ENCODE assay signal across 9 cellular contexts in the genomic region with DNA sequence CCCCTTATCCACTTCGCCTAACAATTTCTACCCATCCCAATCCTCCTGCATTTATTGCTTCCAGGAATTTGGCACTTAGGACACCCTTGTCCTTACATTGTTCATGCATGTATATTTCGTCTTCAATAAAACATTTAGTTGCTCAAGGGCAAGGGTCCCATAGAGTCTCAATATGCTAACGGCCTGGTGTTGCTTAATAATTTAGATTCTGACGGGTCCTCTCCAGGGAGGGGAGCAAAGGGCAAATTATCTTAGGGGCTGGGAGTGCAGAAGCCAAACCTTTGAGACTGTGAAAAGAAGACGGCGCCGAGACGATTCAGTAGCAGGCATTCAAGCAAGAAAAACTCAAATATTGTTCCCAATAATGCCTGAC. TPM values are rescaled to one million over a fixed set of nuclear protein-coding genes. Genes with fewer than 3 reads are reported as not detected.
A peak's percentile ranks its signal among the peaks of the same experiment; 100 is the strongest.
DNase-seq lines count a peak whose midpoint lies in the region; ATAC-seq, FAIRE-seq and TF ChIP-seq lines count a peak whose summit lies in the region.
"Had no signal": no experiment of that assay in that cellular context is flagged by ENCODE, and none has a peak within 500 bp of the region (broad histone marks: within the 10 kb centered on the region; RNA-seq: fewer than 3 reads in every experiment).

No MANE protein-coding gene starts in this region.

- H3K27ac ChIP-seq in A549 (no peak overlapping the region), astrocyte (ENCODE audit: low read depth, low read length) (no peak overlapping the region), mesenchymal stem cell (ENCODE audit: low read length, poor library complexity, severe bottlenecking) (no peak overlapping the region)

- no peak overlapping the region for H4K8ac ChIP-seq in mesenchymal stem cell (ENCODE audit: low read length)

- H3K4ac ChIP-seq in mesenchymal stem cell (ENCODE audit: low read depth in 1 of 2, low read length in 2 of 2) = no peak overlapping the region

- H3K36me3 Mint-ChIP-seq in astrocyte (ENCODE audit: low read depth, unreplicated experiment) = no peaks in the 10 kb centered on the region

- no peaks in the 10 kb centered on the region for H3K4me1 Mint-ChIP-seq in astrocyte (ENCODE audit: low read depth, unreplicated experiment)

- H3K14ac ChIP-seq in mesenchymal stem cell (ENCODE audit: low read length in 2 of 2) = no peak overlapping the region

- POLR2A ChIA-PET in A549 (lab: Yijun Ruan, JAX) = interaction anchor here (0.7 kb wide), 1 partner anchor 252 kb away, joined by 3 read pairs; no protein-coding TSS in a partner anchor

- H3K27ac Mint-ChIP-seq in astrocyte (ENCODE audit: unreplicated experiment) = no peak overlapping the region

- DNase-seq in A549 (ENCODE audit: low read depth in 1 of 2, low spot score in 1 of 2) = no peak
- DNase-seq in astrocyte (ENCODE audit: low read depth) = no peak
- DNase-seq in mesenchymal stem cell = no peak
- DNase-seq in NCI-H69 (lab: John Stamatoyannopoulos, UW) = no peak
- no peak for DNase-seq in SKM-1 (lab: John Stamatoyannopoulos, UW; ENCODE audit: unreplicated experiment)
- no peak for DNase-seq in NOMO-1 treated with DMSO at 0.1 percent for 48 hours (lab: John Stamatoyannopoulos, UW; ENCODE audit: unreplicated experiment)
- no peak for DNase-seq in AG08396 (ENCODE audit: low spot score)

- peak overlapping the region; percentile 73 for H3K4me3 Mint-ChIP-seq in astrocyte (ENCODE audit: unreplicated experiment)

- no peaks in the 10 kb centered on the region for H3K36me3 ChIP-seq in astrocyte (ENCODE audit: insufficient read depth, low read length)
- peaks cover 0 to 3% of the 10 kb centered on the region in 2 experiments for H3K36me3 ChIP-seq in mesenchymal stem cell (ENCODE audit: control insufficient read depth in 1 of 2, insufficient read depth in 2 of 2, low read depth in 1 of 2, low read length in 2 of 2)

- TF ChIP-seq EP300 in A549 (IDR thresholded peaks at IDR 0.05) = no peak

- H3K79me2 ChIP-seq in astrocyte (ENCODE audit: insufficient read depth, low read length) = no peaks in the 10 kb centered on the region

- peak overlapping the region; percentile 57 for H3K4me3 ChIP-seq in A549
- H3K4me3 ChIP-seq in astrocyte (ENCODE audit: insufficient read depth, low read depth, low read length) = peak overlapping the region; percentile 65
- H3K4me3 ChIP-seq in mesenchymal stem cell (ENCODE audit: insufficient read depth in 1 of 2, low read depth in 1 of 2, low read length in 2 of 2) = peak overlapping the region in 1 of 2 experiments; percentile 91

- H3K18ac ChIP-seq in mesenchymal stem cell (ENCODE audit: low read depth in 1 of 2, low read length in 2 of 2) = no peak overlapping the region

- CTCF ChIA-PET in A549 (lab: Yijun Ruan, JAX) = no interaction called here

- TF ChIP-seq CTCF in A549 (IDR thresholded peaks at IDR 0.05) (no peak), astrocyte (IDR thresholded peaks at IDR 0.05; ENCODE audit: insufficient read depth, low read depth, low read length) (no peak)

- peaks cover 10% of the 10 kb centered on the region for H3K27me3 ChIP-seq in astrocyte (ENCODE audit: insufficient read depth, low read length)
- peaks cover 9 to 38% of the 10 kb centered on the region in 2 experiments for H3K27me3 ChIP-seq in mesenchymal stem cell (ENCODE audit: control insufficient read depth in 1 of 2, insufficient read depth in 1 of 2, low read length in 2 of 2)

- no peak overlapping the region for H2BK5ac ChIP-seq in mesenchymal stem cell (ENCODE audit: low read depth, low read length, poor library complexity, severe bottlenecking)

- H3K4me1 ChIP-seq in A549 (peaks cover 3% of the 10 kb centered on the region; the same call in 1 of the 3 replicates), astrocyte (ENCODE audit: insufficient read depth, low read length) (peaks cover 10% of the 10 kb centered on the region), mesenchymal stem cell (ENCODE audit: control insufficient read depth, insufficient read depth, low read depth, low read length) (peaks cover 2% of the 10 kb centered on the region)

- peaks cover 24% of the 10 kb centered on the region for H3K27me3 Mint-ChIP-seq in astrocyte (ENCODE audit: low read depth, unreplicated experiment)

- H2BK120ac ChIP-seq in mesenchymal stem cell (ENCODE audit: low read depth, low read length) = no peak overlapping the region

- H3K9me3 Mint-ChIP-seq in astrocyte (ENCODE audit: unreplicated experiment) = peaks cover 3% of the 10 kb centered on the region

- FAIRE-seq in A549 (lab: Jason Lieb, UNC) = no peak
- FAIRE-seq in astrocyte (lab: Jason Lieb, UNC) = no peak

- ATAC-seq in A549 (no peak), GM21786 (IDR thresholded peaks at IDR 0.05; ENCODE audit: unreplicated experiment) (peak; percentile 10)

- H2BK15ac ChIP-seq in mesenchymal stem cell (ENCODE audit: low read depth, poor library complexity, severe bottlenecking) = no peak overlapping the region

- no peak overlapping the region for H2BK12ac ChIP-seq in mesenchymal stem cell (ENCODE audit: low read length in 2 of 2)

- H4K91ac ChIP-seq in mesenchymal stem cell (ENCODE audit: low read length) = no peak overlapping the region

- H3K9ac ChIP-seq in astrocyte (ENCODE audit: low read length) = no peak overlapping the region
- peak overlapping the region; percentile 38 for H3K9ac ChIP-seq in mesenchymal stem cell (ENCODE audit: low read length)

- no peaks in the 10 kb centered on the region for H4K20me1 ChIP-seq in astrocyte (ENCODE audit: insufficient read depth, low read length)

- no peak overlapping the region for H2AK5ac ChIP-seq in mesenchymal stem cell (ENCODE audit: low read length, severe bottlenecking)

- no peak for TF ChIP-seq POLR2A in A549 (IDR thresholded peaks at IDR 0.05; ENCODE audit: low read length)

- H3K9me3 ChIP-seq in A549 = no peaks in the 10 kb centered on the region
- no peaks in the 10 kb centered on the region for H3K9me3 ChIP-seq in astrocyte (ENCODE audit: insufficient read depth, low read depth, low read length)
- no peaks in the 10 kb centered on the region for H3K9me3 ChIP-seq in mesenchymal stem cell (ENCODE audit: control insufficient read depth, low read length)

- no peak for TF ChIP-seq RAD21 in A549 (conservative IDR thresholded peaks at IDR 0.05 in 1 of 2, IDR thresholded peaks at IDR 0.05 in 1 of 2)

- no peaks in the 10 kb centered on the region for H3K79me1 ChIP-seq in mesenchymal stem cell (replicated peaks; ENCODE audit: low read length, poor library complexity, severe bottlenecking)

- peak overlapping the region; percentile 84 for H3K4me2 ChIP-seq in A549
- H3K4me2 ChIP-seq in astrocyte (ENCODE audit: low read length) = peak overlapping the region; percentile 86
- no peak overlapping the region for H3K4me2 ChIP-seq in mesenchymal stem cell (ENCODE audit: low read length, poor library complexity, severe bottlenecking)

- WGBS in A549 (ENCODE audit: missing lambda C conversion rate) = 77% methylated on average over 8 of the region's 8 CpGs
- WGBS in mesenchymal stem cell = 79% methylated on average over 4 of the region's 8 CpGs

- H3K23ac ChIP-seq in mesenchymal stem cell (ENCODE audit: low read length in 2 of 2) = no peak overlapping the region

- H2AFZ ChIP-seq in astrocyte (ENCODE audit: low read depth, low read length) (no peak overlapping the region), mesenchymal stem cell (ENCODE audit: low read depth, low read length) (no peak overlapping the region)

TF ChIP-seq in A549, 52 proteins besides CTCF, POLR2A, EP300 and RAD21:
- TF ChIP-seq CHD2 (IDR thresholded peaks at IDR 0.05; ENCODE audit: low read length, partially characterized antibody) = no peak
- TF ChIP-seq POLR2AphosphoS2 (conservative IDR thresholded peaks at IDR 0.05; ENCODE audit: low read length) = no peak
- no peak for TF ChIP-seq HOXB13 (CRISPR knock-in tag; IDR thresholded peaks at IDR 0.05; ENCODE audit: low read depth)
- TF ChIP-seq BHLHE40 (IDR thresholded peaks at IDR 0.05; ENCODE audit: low read depth, low read length) = no peak
TF ChIP-seq in A549: peak in this region for 0.

RNA-seq across cellular contexts. Expression of a gene that starts 0.5 kb away (rescaled TPM):
- polyA plus RNA-seq in A549 (2011; rRNA removed) = not detected in 2 replicates
- not detected in 2 replicates for polyA plus RNA-seq in A549 (2012; cell fraction: cytosol; rRNA removed)
- not detected in 2 replicates for polyA plus RNA-seq in A549 (2012; cell fraction: nucleus; rRNA removed)
- not detected in 3 replicates for polyA plus RNA-seq in A549 (2017; fragmentation: RNase III; extraction: RNeasy Plus Mini Kit Qiagen cat#74134 plus additional on column Dnase treatment)
- polyA minus RNA-seq in A549 (2011; rRNA and poly(A)+ RNA removed) = not detected in 2 replicates
- total RNA-seq in astrocyte = not detected in 2 replicates
- polyA plus RNA-seq in mesenchymal stem cell (2013, experiment 1 of 2) = not detected
- not detected for polyA plus RNA-seq in mesenchymal stem cell (2013, experiment 2 of 2)
- total RNA-seq: glomerular endothelial cell had no signal
